ENCODE assay signal across 8 cellular contexts in genomic region chr17:75205037-75205792, GRCh38. TPM values are rescaled to one million over a fixed set of nuclear protein-coding genes. Genes with fewer than 3 reads are reported as not detected.
A peak's percentile ranks its signal among the peaks of the same experiment; 100 is the strongest.
DNase-seq lines count a peak whose midpoint lies in the region; ATAC-seq and TF ChIP-seq lines count a peak whose summit lies in the region.

Gene NUP85 (plus strand): TSS chr17:75205679. CDS start chr17:75205762, 83 bp downstream.

- H3K9me2 ChIP-seq in OCI-LY1 (ENCODE audit: low read depth, low read length), result no peaks in the 10 kb centered on the region

- H3K4me2 ChIP-seq in OCI-LY1 (ENCODE audit: low read length), result peak within 1 kb of the TSS; percentile 93

- peaks cover 26% of the 10 kb centered on the region for H3K4me1 ChIP-seq in CD4-positive, alpha-beta memory T cell (ENCODE audit: insufficient read depth, low read length)
- peaks cover 20% of the 10 kb centered on the region for H3K4me1 ChIP-seq in OCI-LY1 (ENCODE audit: insufficient read depth, low read length, severe bottlenecking)

- H4K20me1 ChIP-seq in OCI-LY1 (ENCODE audit: insufficient read depth, low read length), result no peaks in the 10 kb centered on the region

- peak within 1 kb of the TSS; percentile 80 for H3K27ac ChIP-seq in CD4-positive, alpha-beta memory T cell (ENCODE audit: low read depth, low read length)
- H3K27ac ChIP-seq in OCI-LY1 (ENCODE audit: low read depth, low read length, poor library complexity, severe bottlenecking), result peak within 1 kb of the TSS; percentile 68

- H3K27ac Mint-ChIP-seq in CD4-positive, alpha-beta memory T cell, result peak within 1 kb of the TSS; percentile 99 to 100 (median 99)
- H3K27ac Mint-ChIP-seq in endothelial cell (ENCODE audit: unreplicated experiment) (peak within 1 kb of the TSS; percentile 95), mesothelial cell of epicardium (peak within 1 kb of the TSS; percentile 100)

- H3K36me3 ChIP-seq in CD4-positive, alpha-beta memory T cell (ENCODE audit: insufficient read depth, low read length), result peaks cover 10% of the 10 kb centered on the region
- peaks cover 21% of the 10 kb centered on the region for H3K36me3 ChIP-seq in OCI-LY1 (ENCODE audit: insufficient read depth, low read length)

- H3K79me2 ChIP-seq in OCI-LY1 (ENCODE audit: insufficient read depth, low read length), result peaks cover 21% of the 10 kb centered on the region

- peak within 1 kb of the TSS; percentile 80; the same call in 1 of the 2 replicates for H2AFZ ChIP-seq in OCI-LY1 (ENCODE audit: low read length)

- DNase-seq in CD4-positive, alpha-beta memory T cell, result peak; percentile 88 to 95 (median 93)
- DNase-seq in HuH-7 (ENCODE audit: low spot score), result peak; percentile 97
- peak; percentile 92 for DNase-seq in activated CD8-positive, alpha-beta memory T cell treated with anti-CD3 and anti-CD28 coated beads, Interleukin-2, amount 50 U/mL, for 4 hours
- peak; percentile 97 for DNase-seq in endothelial cell (ENCODE audit: low spot score)
- DNase-seq in mesothelial cell of epicardium (ENCODE audit: low spot score in 2 of 2, unreplicated experiment in 2 of 2), result peak; percentile 85 to 97
- DNase-seq in stimulated activated CD8-positive, alpha-beta memory T cell treated with anti-CD3 and anti-CD28 coated beads, Interleukin-15, amount 100 ng/mL, for 4 hours (ENCODE audit: low read depth in 2 of 2), result peak; percentile 85 to 87

- intact Hi-C loops in CD4-positive, alpha-beta memory T cell (cut with micrococcal nuclease), result loop anchor here (1.0 kb wide), 4 partner anchors 23 to 91 kb away; partner anchors contain the start of genes GGA3, MRPS7 and SUMO2

- peaks cover 15 to 48% (median 24%) of the 10 kb centered on the region in 4 donors for H3K4me1 Mint-ChIP-seq in CD4-positive, alpha-beta memory T cell
- H3K4me1 Mint-ChIP-seq in endothelial cell (ENCODE audit: unreplicated experiment), result peaks cover 12% of the 10 kb centered on the region
- H3K4me1 Mint-ChIP-seq in mesothelial cell of epicardium, result peaks cover 12% of the 10 kb centered on the region

- TF ChIP-seq CTCF in OCI-LY1 (IDR thresholded peaks at IDR 0.05; ENCODE audit: low read length) (no peak), endothelial cell (IDR thresholded peaks at IDR 0.05; ENCODE audit: unreplicated experiment) (no peak), mesothelial cell of epicardium (IDR thresholded peaks at IDR 0.05; ENCODE audit: unreplicated experiment) (no peak)

- peak within 1 kb of the TSS; percentile 93 to 99 (median 96) for H3K4me3 Mint-ChIP-seq in CD4-positive, alpha-beta memory T cell
- H3K4me3 Mint-ChIP-seq in endothelial cell (ENCODE audit: unreplicated experiment) (peak within 1 kb of the TSS; percentile 98), mesothelial cell of epicardium (peak within 1 kb of the TSS; percentile 96)

- H3K27me3 Mint-ChIP-seq in CD4-positive, alpha-beta memory T cell, result no peaks in the 10 kb centered on the region
- H3K27me3 Mint-ChIP-seq in endothelial cell (ENCODE audit: unreplicated experiment) (peaks cover 5% of the 10 kb centered on the region), mesothelial cell of epicardium (ENCODE audit: low read depth) (no peaks in the 10 kb centered on the region)

- H3K9me3 ChIP-seq in CD4-positive, alpha-beta memory T cell (ENCODE audit: control insufficient read depth in 1 of 2, low read length in 2 of 2), result no peaks in the 10 kb centered on the region
- no peaks in the 10 kb centered on the region for H3K9me3 ChIP-seq in OCI-LY1 (ENCODE audit: low read length)

- peak within 1 kb of the TSS; percentile 96 for H3K9ac ChIP-seq in OCI-LY1 (ENCODE audit: low read length)

- POLR2A ChIA-PET in CD4-positive, alpha-beta memory T cell (lab: Charles Lee; ENCODE audit: partially characterized antibody), result interaction anchor here (0.7 to 2.2 kb wide), 15 partner anchors 22 to 207 kb away, joined by 3 to 14 read pairs (median 3); partner anchors contain the start of genes GGA3, MIF4GD, MRPL58 and MRPS7

- H3F3A ChIP-seq in OCI-LY1 (ENCODE audit: insufficient read depth, low read length), result no peaks in the 10 kb centered on the region

- H3K9me3 Mint-ChIP-seq in CD4-positive, alpha-beta memory T cell, result no peaks in the 10 kb centered on the region
- H3K9me3 Mint-ChIP-seq in endothelial cell (ENCODE audit: unreplicated experiment) (no peaks in the 10 kb centered on the region), mesothelial cell of epicardium (no peaks in the 10 kb centered on the region)

- peak within 1 kb of the TSS; percentile 55 to 86 for H3K4me3 ChIP-seq in CD4-positive, alpha-beta memory T cell (ENCODE audit: low read length in 2 of 2)
- H3K4me3 ChIP-seq in OCI-LY1 (ENCODE audit: low read depth, low read length, poor library complexity, severe bottlenecking), result peak within 1 kb of the TSS; percentile 94

- peaks cover 6 to 20% of the 10 kb centered on the region in 2 donors for H3K36me3 Mint-ChIP-seq in CD4-positive, alpha-beta memory T cell
- H3K36me3 Mint-ChIP-seq in endothelial cell (ENCODE audit: low read depth, unreplicated experiment) (peaks cover 13% of the 10 kb centered on the region), mesothelial cell of epicardium (peaks cover 6% of the 10 kb centered on the region)

- ATAC-seq in GM21367 (IDR thresholded peaks at IDR 0.05; ENCODE audit: unreplicated experiment), result peak; percentile 45

- H3K27me3 ChIP-seq in CD4-positive, alpha-beta memory T cell (ENCODE audit: insufficient read depth, low read length), result no peaks in the 10 kb centered on the region
- no peaks in the 10 kb centered on the region for H3K27me3 ChIP-seq in OCI-LY1 (ENCODE audit: insufficient read depth, low read length)

- CTCF ChIA-PET in CD4-positive, alpha-beta memory T cell (lab: Charles Lee; ENCODE audit: partially characterized antibody), result interaction anchor here (0.6 to 15.0 kb wide), 9 partner anchors 25 to 248 kb away, joined by 3 to 309 read pairs (median 4); partner anchors contain the start of genes ARMC7 and MIF4GD

RNA-seq across cellular contexts. Expression of gene NUP85, which starts in this region (rescaled TPM):
- total RNA-seq in CD4-positive, alpha-beta memory T cell, result 100 to 1,000 TPM; 137 to 164 TPM
- 10 to 100 TPM; 33.4 to 49.1 TPM for polyA plus RNA-seq in CD4-positive, alpha-beta memory T cell
- total RNA-seq in endothelial cell (ENCODE audit: unreplicated experiment) (83.9 TPM), mesothelial cell of epicardium (69.6 to 79.7 TPM (median 71.9 TPM) in 3 replicates)

Comparison
In these comparisons a context has a peak if more than half of its experiments do, and no peak if none do; other contexts are left out.
1. Peak in every context shown above with its lines: DNase-seq, ATAC-seq, H3K4me3 ChIP-seq and H3K27ac ChIP-seq.